ENCODE assay signal across 15 cellular contexts in genomic region chr14:37623552-37623951, GRCh38. TPM values are rescaled to one million over a fixed set of nuclear protein-coding genes. Genes with fewer than 3 reads are reported as not detected.
DNase-seq lines count a peak whose midpoint lies in the region; TF ChIP-seq lines count a peak whose summit lies in the region.
"Had no signal": no experiment of that assay in that cellular context is flagged by ENCODE, and none has a peak within 500 bp of the region (broad histone marks: within the 10 kb centered on the region; RNA-seq: fewer than 3 reads in every experiment).

No MANE protein-coding gene starts in this region.

- no peak overlapping the region for H3K27ac ChIP-seq in hepatocyte

- no peaks in the 10 kb centered on the region for H4K20me1 ChIP-seq in hepatocyte (ENCODE audit: insufficient read depth, poor library complexity, severe bottlenecking)

- peaks cover 4% of the 10 kb centered on the region for H3K4me1 ChIP-seq in hepatocyte (ENCODE audit: insufficient read depth)

- no peaks in the 10 kb centered on the region for H3K9me3 ChIP-seq in hepatocyte (ENCODE audit: low read depth)

- no peak for TF ChIP-seq CTCF in AG10803 (conservative IDR thresholded peaks at IDR 0.05; ENCODE audit: low read length)
- no peak for TF ChIP-seq CTCF in astrocyte of the spinal cord (IDR thresholded peaks at IDR 0.05; ENCODE audit: low read depth, low read length)
- TF ChIP-seq CTCF in hepatocyte (IDR thresholded peaks at IDR 0.05; ENCODE audit: poor library complexity), result no peak

- no peak overlapping the region for H2AFZ ChIP-seq in hepatocyte

- no peak overlapping the region for H3K4me2 ChIP-seq in hepatocyte

- no peaks in the 10 kb centered on the region for H3K36me3 ChIP-seq in hepatocyte (replicated peaks; ENCODE audit: insufficient read depth, low read depth)

- peaks cover 2% of the 10 kb centered on the region for H3K79me2 ChIP-seq in hepatocyte

- in situ Hi-C loops in astrocyte of the spinal cord (cut with HindIII; ENCODE audit: low sequenced_read_pairs), result no loop called here

- no peak overlapping the region for H3K4me3 ChIP-seq in AG10803 (ENCODE audit: low read length)
- no peak overlapping the region for H3K4me3 ChIP-seq in astrocyte of the spinal cord (ENCODE audit: low read depth, low read length)
- H3K4me3 ChIP-seq in hepatocyte, result no peak overlapping the region

- peaks cover 4% of the 10 kb centered on the region for H3K27me3 ChIP-seq in hepatocyte

- WGBS in hepatocyte (ENCODE audit: low lambda C conversion rate, missing lambda C conversion rate), result 65% methylated on average over 1 of the region's 1 CpG

- no peaks in the 10 kb centered on the region for H3K9me2 ChIP-seq in hepatocyte (replicated peaks; ENCODE audit: insufficient read depth)

- DNase-seq in AG10803 (ENCODE audit: low read depth), result peak; percentile 58
- peak; percentile 73 for DNase-seq in LHCN-M2 (ENCODE audit: low read depth)
- DNase-seq in astrocyte of the spinal cord (ENCODE audit: low read depth, low spot score), result peak; percentile 87
- DNase-seq in hepatocyte (ENCODE audit: low spot score), result peak; percentile 30
- no peak for DNase-seq in 8988T
- no peak for DNase-seq in OCI-M2 (lab: John Stamatoyannopoulos, UW; ENCODE audit: unreplicated experiment)
- no peak for DNase-seq in anterior cingulate cortex (lab: John Stamatoyannopoulos, UW)
- no peak for DNase-seq in C1 segment of cervical spinal cord (lab: John Stamatoyannopoulos, UW)
- DNase-seq: activated CD4-positive, alpha-beta T cell treated with anti-CD3 and anti-CD28 coated beads, Interleukin-2, amount 10 ng/mL, durations not matched to agents 7 days and 5 days; activated naive CD4-positive, alpha-beta T cell treated with anti-CD3 and anti-CD28 coated beads for 36 hours; effector memory CD8-positive, alpha-beta T cell; islet precursor cell; NCI-H2171 treated with DMSO at 0.1 percent for 48 hours; stimulated activated naive CD8-positive, alpha-beta T cell treated with anti-CD3 and anti-CD28 coated beads, Interleukin-15, amount 100 ng/mL, for 72 hours had no signal

RNA-seq across cellular contexts. Expression of gene TTC6, which starts 28.1 kb away (rescaled TPM):
- total RNA-seq in LHCN-M2 (2014; rRNA removed), result not detected in 2 replicates
- polyA plus RNA-seq in LHCN-M2 (2012), result not detected
- 20.1 and 20.8 TPM in 2 replicates for total RNA-seq in hepatocyte
- polyA plus RNA-seq in hepatocyte, result 6.4 and 8.8 TPM in 2 replicates
- total RNA-seq: activated CD4-positive, alpha-beta T cell treated with anti-CD3 and anti-CD28 coated beads, Interleukin-2, amount 10 ng/mL, durations not matched to agents 7 days and 5 days; activated naive CD4-positive, alpha-beta T cell treated with anti-CD3 and anti-CD28 coated beads for 36 hours had no signal
- polyA plus RNA-seq: neural cell had no signal

RNA-seq across cellular contexts. Expression of gene FOXA1, which starts 28.5 kb away (rescaled TPM):
- total RNA-seq in LHCN-M2 (2014; rRNA removed) (0.13 TPM in 1 of 2 replicates, not detected in the other), hepatocyte (87.9 and 89.2 TPM in 2 replicates)
- not detected for polyA plus RNA-seq in LHCN-M2 (2012)
- 75.3 and 85.7 TPM in 2 replicates for polyA plus RNA-seq in hepatocyte
- total RNA-seq: activated CD4-positive, alpha-beta T cell treated with anti-CD3 and anti-CD28 coated beads, Interleukin-2, amount 10 ng/mL, durations not matched to agents 7 days and 5 days; activated naive CD4-positive, alpha-beta T cell treated with anti-CD3 and anti-CD28 coated beads for 36 hours had no signal
- polyA plus RNA-seq: neural cell had no signal

Comparison
In these comparisons a context has a peak if more than half of its experiments do, and no peak if none do; other contexts are left out.
1. DNase-seq: peak in AG10803 (single experiment), LHCN-M2 (single experiment), astrocyte of the spinal cord (single experiment) and hepatocyte (single experiment); none in 8988T (single experiment), OCI-M2 (single experiment), anterior cingulate cortex (0 of 58) and C1 segment of cervical spinal cord (0 of 14).
2. RNA of gene TTC6, which starts 28.1 kb away (total RNA-seq): 20.1 to 20.8 TPM in hepatocyte; not detected in LHCN-M2; every median in the first group is over 10 times any median in the second.
3. RNA of gene FOXA1, which starts 28.5 kb away (total RNA-seq): 87.9 to 89.2 TPM in hepatocyte; 0.13 TPM in LHCN-M2; every median in the first group is over 10 times any median in the second.